Comparison of ENCODE assay signal across 8 cellular contexts in genomic region chr16:55701442-55702319, GRCh38. TPM values are rescaled to one million over a fixed set of nuclear protein-coding genes. Genes with fewer than 3 reads are reported as not detected.
A peak's percentile ranks its signal among the peaks of the same experiment; 100 is the strongest.
DNase-seq lines count a peak whose midpoint lies in the region; ATAC-seq and TF ChIP-seq lines count a peak whose summit lies in the region.

No MANE protein-coding gene starts in this region.

- TF ChIP-seq CTCF in omental fat pad (IDR thresholded peaks at IDR 0.05): no peak

- peak; percentile 66 for DNase-seq in activated effector memory CD4-positive, alpha-beta T cell treated with anti-CD3 and anti-CD28 coated beads, Interleukin-2, amount 50 U/mL, for 16 hours
- DNase-seq in activated effector memory CD4-positive, alpha-beta T cell treated with Interleukin-2 at 50 U/mL for 16 hours: no peak
- DNase-seq in NCI-H1930 (lab: John Stamatoyannopoulos, UW) (peak; percentile 9 to 53), glomerular endothelial cell (ENCODE audit: extremely low read depth, low read depth, low spot score) (peak; percentile 14), pulmonary artery endothelial cell (ENCODE audit: low read depth, low spot score) (peak; percentile 29), omental fat pad (ENCODE audit: low spot score) (no peak)
- DNase-seq in activated CD8-positive, alpha-beta memory T cell treated with anti-CD3 and anti-CD28 coated beads, Interleukin-2, amount 50 U/mL, for 4 hours: peak; percentile 25

- peak; percentile 71 for ATAC-seq in HG02623 (IDR thresholded peaks at IDR 0.05; ENCODE audit: unreplicated experiment)
- ATAC-seq in omental fat pad (ENCODE audit: low FRiP score): no peak

RNA-seq across cellular contexts. Expression of gene SLC6A2, which starts 45.9 kb away (rescaled TPM):
- total RNA-seq in glomerular endothelial cell: not detected in 2 replicates
- total RNA-seq in pulmonary artery endothelial cell: not detected in 2 replicates
- total RNA-seq in omental fat pad: under 1 TPM in 2 of 4 donors, not detected in 2; 0.47 to 0.48 TPM

Comparison
In these comparisons a context has a peak if more than half of its experiments do, and no peak if none do; other contexts are left out.
1. DNase-seq: peak in activated effector memory CD4-positive, alpha-beta T cell treated with anti-CD3 and anti-CD28 coated beads, Interleukin-2, amount 50 U/mL, for 16 hours (single experiment), NCI-H1930 (2 of 2), activated CD8-positive, alpha-beta memory T cell treated with anti-CD3 and anti-CD28 coated beads, Interleukin-2, amount 50 U/mL, for 4 hours (single experiment), glomerular endothelial cell (single experiment) and pulmonary artery endothelial cell (single experiment); none in activated effector memory CD4-positive, alpha-beta T cell treated with Interleukin-2 at 50 U/mL for 16 hours (single experiment) and omental fat pad (single experiment).